In the genomic region with DNA sequence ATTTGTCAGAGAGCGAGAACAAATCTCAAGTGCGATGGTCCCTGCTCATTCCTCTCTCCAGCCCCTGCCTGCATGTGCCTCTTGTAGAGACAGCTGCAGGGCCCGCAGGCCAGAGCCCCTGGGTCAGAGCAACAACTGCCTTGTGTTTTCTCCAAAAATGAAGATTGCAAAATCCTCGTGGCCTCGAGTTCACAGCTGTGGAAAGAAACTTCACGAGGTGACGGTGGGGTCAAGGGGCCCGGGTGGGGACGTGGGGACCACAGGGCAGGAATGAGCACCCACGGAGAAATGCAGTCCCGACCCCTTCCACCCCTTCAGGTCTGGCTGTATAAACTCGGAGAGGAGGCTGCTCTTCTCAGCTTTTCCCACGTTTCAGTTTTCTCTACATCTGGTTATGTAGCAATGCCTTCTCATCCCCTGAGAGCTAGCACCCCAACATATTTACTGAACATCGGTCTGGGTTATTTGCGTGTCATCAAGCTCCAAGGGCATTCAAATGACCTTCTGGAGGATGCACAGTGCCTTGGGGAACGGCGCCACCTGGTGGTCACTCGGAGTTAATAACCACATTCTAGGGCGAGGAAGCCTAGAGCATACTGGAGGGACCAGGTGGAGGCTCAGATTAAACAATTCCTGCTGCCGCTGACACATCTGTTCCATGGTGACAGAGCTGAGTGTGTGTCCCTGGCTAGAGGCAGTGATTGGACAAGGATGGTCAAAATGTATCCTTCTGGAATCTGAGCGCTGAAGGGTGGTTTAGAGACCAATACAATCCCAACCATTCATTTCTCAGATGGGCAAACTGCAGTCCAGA, we compare ENCODE assay signal across 8 cellular contexts.
A peak's percentile ranks its signal among the peaks of the same experiment; 100 is the strongest.
DNase-seq lines count a peak whose midpoint lies in the region; ATAC-seq and TF ChIP-seq lines count a peak whose summit lies in the region.

No MANE protein-coding gene starts in this region.

- TF ChIP-seq CTCF in BE2C (IDR thresholded peaks at IDR 0.05; ENCODE audit: low read depth, low read length): peak; percentile 91
- peak in 1 of 3 donors; percentile 77 for TF ChIP-seq CTCF in lower leg skin (IDR thresholded peaks at IDR 0.05)

- H3K27me3 Mint-ChIP-seq in activated CD4-positive, alpha-beta T cell treated with anti-CD3 and anti-CD28 coated beads, Interleukin-2, amount 10 ng/mL, durations not matched to agents 24 days and 14 days: peaks cover 2% of the 10 kb centered on the region

- no peak overlapping the region for H3K4me3 Mint-ChIP-seq in activated CD4-positive, alpha-beta T cell treated with anti-CD3 and anti-CD28 coated beads, Interleukin-2, amount 10 ng/mL, durations not matched to agents 24 days and 14 days

- WGBS in lower leg skin, 2 donors: 26 to 29% methylated on average over 21 of the region's 21 CpGs

- ATAC-seq in GM19023 (IDR thresholded peaks at IDR 0.05; ENCODE audit: unreplicated experiment) (peak; percentile 94), HG03175 (IDR thresholded peaks at IDR 0.05; ENCODE audit: unreplicated experiment) (peak; percentile 93)

- H3K4me1 Mint-ChIP-seq in activated CD4-positive, alpha-beta T cell treated with anti-CD3 and anti-CD28 coated beads, Interleukin-2, amount 10 ng/mL, durations not matched to agents 24 days and 14 days: peaks cover 2% of the 10 kb centered on the region

- no peaks in the 10 kb centered on the region for H3K36me3 Mint-ChIP-seq in activated CD4-positive, alpha-beta T cell treated with anti-CD3 and anti-CD28 coated beads, Interleukin-2, amount 10 ng/mL, durations not matched to agents 24 days and 14 days (ENCODE audit: low read depth)

- intact Hi-C loops in activated CD4-positive, alpha-beta T cell treated with anti-CD3 and anti-CD28 coated beads, Interleukin-2, amount 10 ng/mL, durations not matched to agents 24 days and 14 days (cut with micrococcal nuclease): loop anchor here (1.0 to 10.0 kb wide), 5 partner anchors 91 to 822 kb away; no protein-coding TSS in a partner anchor
- intact Hi-C loops in lower leg skin (cut with DNase I; ENCODE audit: low total_unique reads): loop anchor here (2.0 kb wide), 1 partner anchor 146 kb away; no protein-coding TSS in a partner anchor

- no peak for TF ChIP-seq POLR2A in lower leg skin (IDR thresholded peaks at IDR 0.05)

- no peaks in the 10 kb centered on the region for H3K9me3 ChIP-seq in BE2C

- H3K36me3 ChIP-seq in BE2C: no peaks in the 10 kb centered on the region

- H3K9me3 Mint-ChIP-seq in activated CD4-positive, alpha-beta T cell treated with anti-CD3 and anti-CD28 coated beads, Interleukin-2, amount 10 ng/mL, durations not matched to agents 24 days and 14 days: no peaks in the 10 kb centered on the region

- H3K27ac Mint-ChIP-seq in activated CD4-positive, alpha-beta T cell treated with anti-CD3 and anti-CD28 coated beads, Interleukin-2, amount 10 ng/mL, durations not matched to agents 24 days and 14 days: no peak overlapping the region

- no peaks in the 10 kb centered on the region for H3K4me1 ChIP-seq in BE2C

- peaks cover 3% of the 10 kb centered on the region; the same call in 1 of the 2 replicates for H3K27me3 ChIP-seq in BE2C

- no peak overlapping the region for H3K4me3 ChIP-seq in BE2C (ENCODE audit: low read depth, low read length)
- H3K4me3 ChIP-seq in lower leg skin (ENCODE audit: low read depth, poor library complexity, severe bottlenecking): no peak overlapping the region

- DNase-seq in BE2C (peak; percentile 68), NCI-H510A treated with DMSO at 0.1 percent for 48 hours (lab: John Stamatoyannopoulos, UW) (peak; percentile 78), dermis microvascular lymphatic vessel endothelial cell (ENCODE audit: low read depth in 2 of 2) (peak; percentile 55 to 75), lower leg skin (ENCODE audit: low spot score in 2 of 2) (peak; percentile 69 to 96)
- DNase-seq in activated CD4-positive, alpha-beta T cell treated with anti-CD3 and anti-CD28 coated beads, Interleukin-2, amount 10 ng/mL, durations not matched to agents 24 days and 14 days: peak; percentile 89
- peak; percentile 27 for DNase-seq in stimulated activated CD8-positive, alpha-beta memory T cell treated with anti-CD3 and anti-CD28 coated beads, Interleukin-12 subunit alpha, Interleukin-12 subunit beta, amount 100 ng/mL, for 1 hour (ENCODE audit: low read depth)

Comparison
In these comparisons a context has a peak if more than half of its experiments do, and no peak if none do; other contexts are left out.
1. DNase-seq: peak in every context shown above with its lines; median percentile 89 in activated CD4-positive, alpha-beta T cell treated with anti-CD3 and anti-CD28 coated beads, Interleukin-2, amount 10 ng/mL, durations not matched to agents 24 days and 14 days; 82 in lower leg skin; 78 in NCI-H510A treated with DMSO at 0.1 percent for 48 hours; 68 in BE2C; 65 in dermis microvascular lymphatic vessel endothelial cell; 27 in stimulated activated CD8-positive, alpha-beta memory T cell treated with anti-CD3 and anti-CD28 coated beads, Interleukin-12 subunit alpha, Interleukin-12 subunit beta, amount 100 ng/mL, for 1 hour.